ENCODE assay signal across 26 cellular contexts in genomic region chr1:113091988-113092602, GRCh38. TPM values are rescaled to one million over a fixed set of nuclear protein-coding genes. Genes with fewer than 3 reads are reported as not detected.
DNase-seq lines count a peak whose midpoint lies in the region; ATAC-seq and TF ChIP-seq lines count a peak whose summit lies in the region.
"Had no signal": no experiment of that assay in that cellular context is flagged by ENCODE, and none has a peak within 500 bp of the region (broad histone marks: within the 10 kb centered on the region; RNA-seq: fewer than 3 reads in every experiment).

No MANE protein-coding gene starts in this region.

- H3K4me1 ChIP-seq in mammary epithelial cell (ENCODE audit: insufficient read depth, low read length): no peaks in the 10 kb centered on the region
- H3K4me1 ChIP-seq in hepatocyte (ENCODE audit: insufficient read depth): peaks cover 4% of the 10 kb centered on the region
- H3K4me1 ChIP-seq in smooth muscle cell (ENCODE audit: low read depth): peaks cover 3% of the 10 kb centered on the region

- no peaks in the 10 kb centered on the region for H3K27me3 ChIP-seq in mammary epithelial cell (ENCODE audit: insufficient read depth, low read length)
- no peaks in the 10 kb centered on the region for H3K27me3 ChIP-seq in hepatocyte
- H3K27me3 ChIP-seq in smooth muscle cell (ENCODE audit: low read depth): no peaks in the 10 kb centered on the region
- H3K27me3 ChIP-seq in brain microvascular endothelial cell (replicated peaks): no peaks in the 10 kb centered on the region
- H3K27me3 ChIP-seq: ascending aorta, dorsolateral prefrontal cortex, gastrocnemius medialis had no signal

- peaks cover 8% of the 10 kb centered on the region for H3K4me1 Mint-ChIP-seq in MCF 10A (ENCODE audit: insufficient read depth, unreplicated experiment)
- peaks cover 12% of the 10 kb centered on the region for H3K4me1 Mint-ChIP-seq in T-helper 17 cell

- H3K27ac ChIP-seq in mammary epithelial cell (ENCODE audit: insufficient read depth, low read depth, low read length) (no peak overlapping the region), hepatocyte (peak overlapping the region; percentile 5), smooth muscle cell (ENCODE audit: low read depth) (peak overlapping the region; percentile 44), brain microvascular endothelial cell (no peak overlapping the region)
- H3K27ac ChIP-seq: ascending aorta, gastrocnemius medialis, psoas muscle had no signal

- H3K4me3 ChIP-seq in mammary epithelial cell (replicated peaks in 1 of 3; ENCODE audit: insufficient read depth in 1 of 3, low read depth in 2 of 3, low read length in 3 of 3) (no peak overlapping the region), hepatocyte (no peak overlapping the region), smooth muscle cell (no peak overlapping the region), brain microvascular endothelial cell (ENCODE audit: low read depth, low read length) (no peak overlapping the region)
- H3K4me3 ChIP-seq: ascending aorta, dorsolateral prefrontal cortex, gastrocnemius medialis, psoas muscle had no signal

- CTCF ChIA-PET in MCF 10A (lab: Yijun Ruan, JAX) (no interaction called here), mammary epithelial cell (lab: Charles Lee; ENCODE audit: low non-redundant PET) (interaction anchor here (0.7 kb wide), 1 partner anchor 19 kb away, joined by 8 read pairs; the partner anchor contains the start of gene LRIG2)

- no peak overlapping the region for H3K9ac ChIP-seq in mammary epithelial cell (ENCODE audit: insufficient read depth, low read length)
- no peak overlapping the region for H3K9ac ChIP-seq in smooth muscle cell (ENCODE audit: low read depth)

- H3K79me2 ChIP-seq in mammary epithelial cell (ENCODE audit: insufficient read depth, low read length) (peaks cover 49% of the 10 kb centered on the region), hepatocyte (peaks cover 56% of the 10 kb centered on the region), smooth muscle cell (ENCODE audit: low read depth) (peaks cover 38% of the 10 kb centered on the region)

- H3K36me3 Mint-ChIP-seq in MCF 10A (ENCODE audit: insufficient read depth, unreplicated experiment) (peaks cover 46% of the 10 kb centered on the region), T-helper 17 cell (ENCODE audit: low read depth) (peaks cover 2% of the 10 kb centered on the region)

- H3K4me3 Mint-ChIP-seq in MCF 10A (ENCODE audit: unreplicated experiment): no peak overlapping the region
- no peak overlapping the region for H3K4me3 Mint-ChIP-seq in T-helper 17 cell
- H3K4me3 Mint-ChIP-seq: activated naive CD4-positive, alpha-beta T cell treated with anti-CD3 and anti-CD28 coated beads, Interleukin-2, amount 10 ng/mL, durations not matched to agents 7 days and 5 days; B cell; central memory CD8-positive, alpha-beta T cell; stimulated activated naive CD8-positive, alpha-beta T cell treated with anti-CD3 and anti-CD28 coated beads, Interleukin-15, Interleukin-2, amounts not matched to agents 100 ng/mL and 50 ng/mL, for 24 hours had no signal

- POLR2A ChIA-PET in MCF 10A (lab: Yijun Ruan, JAX): no interaction called here

- H3K9me3 Mint-ChIP-seq in MCF 10A (ENCODE audit: unreplicated experiment): no peaks in the 10 kb centered on the region
- H3K9me3 Mint-ChIP-seq: activated naive CD4-positive, alpha-beta T cell treated with anti-CD3 and anti-CD28 coated beads, Interleukin-2, amount 10 ng/mL, durations not matched to agents 7 days and 5 days; central memory CD8-positive, alpha-beta T cell; stimulated activated naive CD8-positive, alpha-beta T cell treated with anti-CD3 and anti-CD28 coated beads, Interleukin-15, Interleukin-2, amounts not matched to agents 100 ng/mL and 50 ng/mL, for 24 hours had no signal

- in situ Hi-C loops in mammary epithelial cell (cut with MboI; ENCODE audit: low sequenced_read_pairs in 2 of 2) (no loop called here), brain microvascular endothelial cell (cut with HindIII; ENCODE audit: low pct_ligation_motif_present, low sequenced_read_pairs) (no loop called here)

- H3K27me3 Mint-ChIP-seq in MCF 10A (ENCODE audit: insufficient read depth, unreplicated experiment) (no peaks in the 10 kb centered on the region), T-helper 17 cell (no peaks in the 10 kb centered on the region)
- H3K27me3 Mint-ChIP-seq: activated naive CD4-positive, alpha-beta T cell treated with anti-CD3 and anti-CD28 coated beads, Interleukin-2, amount 10 ng/mL, durations not matched to agents 7 days and 5 days; B cell; central memory CD8-positive, alpha-beta T cell; stimulated activated naive CD8-positive, alpha-beta T cell treated with anti-CD3 and anti-CD28 coated beads, Interleukin-15, Interleukin-2, amounts not matched to agents 100 ng/mL and 50 ng/mL, for 24 hours had no signal

- H3F3A ChIP-seq in smooth muscle cell (ENCODE audit: low read depth): no peaks in the 10 kb centered on the region

- dilution Hi-C loops in mammary epithelial cell (cut with HindIII; ENCODE audit: low sequenced_read_pairs): no loop called here

- H4K20me1 ChIP-seq in mammary epithelial cell (ENCODE audit: insufficient read depth, low read length): no peaks in the 10 kb centered on the region
- peaks cover 14% of the 10 kb centered on the region for H4K20me1 ChIP-seq in hepatocyte (ENCODE audit: insufficient read depth, poor library complexity, severe bottlenecking)
- peaks cover 50% of the 10 kb centered on the region for H4K20me1 ChIP-seq in smooth muscle cell (ENCODE audit: low read depth)

- BruUV-seq in MCF 10A (replicated peaks; lab: Mats Ljungman, UMichigan) (no TSS peak), mammary epithelial cell (replicated peaks; lab: Mats Ljungman, UMichigan) (no TSS peak)

- H3K27ac Mint-ChIP-seq in MCF 10A (ENCODE audit: low read depth, unreplicated experiment): peak overlapping the region; percentile 31
- peak overlapping the region; percentile 19 for H3K27ac Mint-ChIP-seq in T-helper 17 cell
- H3K27ac Mint-ChIP-seq: activated naive CD4-positive, alpha-beta T cell treated with anti-CD3 and anti-CD28 coated beads, Interleukin-2, amount 10 ng/mL, durations not matched to agents 7 days and 5 days; B cell; stimulated activated naive CD8-positive, alpha-beta T cell treated with anti-CD3 and anti-CD28 coated beads, Interleukin-15, Interleukin-2, amounts not matched to agents 100 ng/mL and 50 ng/mL, for 24 hours had no signal

- H3K9me3 ChIP-seq in mammary epithelial cell (replicated peaks; ENCODE audit: insufficient read depth, low read length) (no peaks in the 10 kb centered on the region), T-helper 17 cell (ENCODE audit: control insufficient read depth, low read length, poor library complexity, severe bottlenecking) (no peaks in the 10 kb centered on the region), hepatocyte (ENCODE audit: low read depth) (no peaks in the 10 kb centered on the region), smooth muscle cell (replicated peaks; ENCODE audit: low read depth) (no peaks in the 10 kb centered on the region)
- H3K9me3 ChIP-seq: ascending aorta, gastrocnemius medialis, psoas muscle had no signal

- DNase-seq in MCF 10A (ENCODE audit: unreplicated experiment) (no peak), mammary epithelial cell (no peak), T-helper 17 cell (no peak), hepatocyte (ENCODE audit: low spot score) (peak; percentile 35), smooth muscle cell (lab: John Stamatoyannopoulos, UW; ENCODE audit: unreplicated experiment) (no peak), brain microvascular endothelial cell (no peak), CD1c-positive myeloid dendritic cell (ENCODE audit: extremely low spot score) (no peak), HPDE6-E6E7 (ENCODE audit: extremely low spot score) (no peak)
- DNase-seq: activated CD4-positive, alpha-beta T cell treated with anti-CD3 and anti-CD28 coated beads for 48 hours; activated naive CD4-positive, alpha-beta T cell treated with anti-CD3 and anti-CD28 coated beads, Interleukin-2, amount 10 ng/mL, durations not matched to agents 7 days and 5 days; DMS53; dorsolateral prefrontal cortex; gastrocnemius medialis; H7; hippocampal formation; left cardiac atrium; mesendoderm; NCI-H446 treated with DMSO at 0.1 percent for 48 hours; nucleus accumbens; psoas muscle; RPMI8226; T-helper 1 cell had no signal

- ATAC-seq in T-helper 17 cell: no peak
- ATAC-seq: gastrocnemius medialis, left cardiac atrium, psoas muscle had no signal

- H3K9me2 ChIP-seq in hepatocyte (replicated peaks; ENCODE audit: insufficient read depth): no peaks in the 10 kb centered on the region

- no peak overlapping the region for H3K4me2 ChIP-seq in mammary epithelial cell (ENCODE audit: insufficient read depth, low read depth, low read length)
- no peak overlapping the region for H3K4me2 ChIP-seq in hepatocyte
- no peak overlapping the region for H3K4me2 ChIP-seq in smooth muscle cell

- no peak overlapping the region for H2AFZ ChIP-seq in mammary epithelial cell (ENCODE audit: low read depth, low read length)
- no peak overlapping the region for H2AFZ ChIP-seq in hepatocyte
- no peak overlapping the region for H2AFZ ChIP-seq in smooth muscle cell (ENCODE audit: low read depth)

- TF ChIP-seq CTCF in MCF 10A (IDR thresholded peaks at IDR 0.05; ENCODE audit: unreplicated experiment) (no peak), mammary epithelial cell (conservative IDR thresholded peaks at IDR 0.05 in 1 of 2, IDR thresholded peaks at IDR 0.05 in 1 of 2; ENCODE audit: extremely low read depth in 1 of 2, insufficient read depth in 1 of 2, low read depth in 1 of 2, low read length in 2 of 2) (no peak), hepatocyte (IDR thresholded peaks at IDR 0.05; ENCODE audit: poor library complexity) (no peak), smooth muscle cell (IDR thresholded peaks at IDR 0.05; ENCODE audit: borderline replicate concordance, insufficient read depth, poor library complexity, severe bottlenecking) (no peak), brain microvascular endothelial cell (IDR thresholded peaks at IDR 0.05; ENCODE audit: low read depth, low read length, missing control alignments) (no peak)

- whole genome bisulfite sequencing in mammary epithelial cell (ENCODE audit: low coverage, missing lambda C conversion rate): 100% methylated on average over 1 of the region's 1 CpG
- WGBS in hepatocyte (ENCODE audit: low lambda C conversion rate, missing lambda C conversion rate): 33% methylated on average over 1 of the region's 1 CpG
- 28% methylated on average over 1 of the region's 1 CpG for WGBS in smooth muscle cell (ENCODE audit: low lambda C conversion rate)

- H3K36me3 ChIP-seq in mammary epithelial cell (ENCODE audit: insufficient read depth, low read length) (peaks cover 28% of the 10 kb centered on the region), hepatocyte (replicated peaks; ENCODE audit: insufficient read depth, low read depth) (no peaks in the 10 kb centered on the region), smooth muscle cell (ENCODE audit: low read depth) (peaks cover 22% of the 10 kb centered on the region), brain microvascular endothelial cell (replicated peaks) (peaks cover 27% of the 10 kb centered on the region)

- intact Hi-C loops in MCF 10A (cut with micrococcal nuclease): no loop called here
- intact Hi-C loops in mammary epithelial cell (cut with micrococcal nuclease): no loop called here

RNA-seq across cellular contexts. Expression of gene LRIG2, which starts 19.1 kb away (rescaled TPM):
- 11.8 and 14.8 TPM in 2 replicates for total RNA-seq in MCF 10A (2022)
- total RNA-seq in mammary epithelial cell: 10 to 100 TPM; 11.6 to 17.3 TPM
- 4.6 TPM for polyA plus RNA-seq in mammary epithelial cell
- 7.1 TPM for polyA minus RNA-seq in mammary epithelial cell
- total RNA-seq in T-helper 17 cell: 10 to 100 TPM; 20.2 to 23.1 TPM
- 12.7 and 19.1 TPM in 2 replicates for total RNA-seq in hepatocyte
- polyA plus RNA-seq in hepatocyte: 3.6 and 4.3 TPM in 2 replicates
- 10.6 and 19.0 TPM in 2 replicates for total RNA-seq in smooth muscle cell
- 4.2 and 5.9 TPM in 2 replicates for polyA plus RNA-seq in smooth muscle cell

Comparison
In these comparisons a context has a peak if more than half of its experiments do, and no peak if none do; other contexts are left out.
1. H3K27ac ChIP-seq: peak in hepatocyte (single experiment) and smooth muscle cell (single experiment); none in mammary epithelial cell (single experiment) and brain microvascular endothelial cell (single experiment).